Comparison of ENCODE assay signal across 1 cellular context in the genomic region with DNA sequence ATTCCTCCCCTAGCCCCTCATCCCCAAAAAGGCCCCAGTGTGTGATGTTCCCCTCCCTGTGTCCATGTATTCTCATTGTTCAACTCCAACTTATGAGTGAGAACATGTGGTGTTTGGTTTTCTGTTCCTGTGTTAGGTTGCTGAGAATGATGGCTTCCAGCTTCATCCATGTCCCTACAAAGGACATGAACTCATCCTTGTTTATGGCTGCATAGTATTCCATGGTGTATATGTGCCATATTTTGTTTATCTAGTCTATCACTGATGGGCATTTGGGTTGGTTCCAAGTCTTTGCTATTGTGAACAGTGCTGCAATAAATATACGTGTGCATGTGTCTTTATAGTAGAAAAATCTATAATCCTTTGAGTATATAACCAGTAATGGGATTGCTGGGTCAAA. TPM values are rescaled to one million over a fixed set of nuclear protein-coding genes. Genes with fewer than 3 reads are reported as not detected.
"Had no signal": no experiment of that assay in that cellular context is flagged by ENCODE, and none has a peak within 500 bp of the region (broad histone marks: within the 10 kb centered on the region; RNA-seq: fewer than 3 reads in every experiment).

No MANE protein-coding gene starts in this region.

RNA-seq across cellular contexts. Expression of gene SLC25A24, which starts 55.6 kb away (rescaled TPM):
- total RNA-seq: OCI-LY7 had no signal
